In the genomic region with DNA sequence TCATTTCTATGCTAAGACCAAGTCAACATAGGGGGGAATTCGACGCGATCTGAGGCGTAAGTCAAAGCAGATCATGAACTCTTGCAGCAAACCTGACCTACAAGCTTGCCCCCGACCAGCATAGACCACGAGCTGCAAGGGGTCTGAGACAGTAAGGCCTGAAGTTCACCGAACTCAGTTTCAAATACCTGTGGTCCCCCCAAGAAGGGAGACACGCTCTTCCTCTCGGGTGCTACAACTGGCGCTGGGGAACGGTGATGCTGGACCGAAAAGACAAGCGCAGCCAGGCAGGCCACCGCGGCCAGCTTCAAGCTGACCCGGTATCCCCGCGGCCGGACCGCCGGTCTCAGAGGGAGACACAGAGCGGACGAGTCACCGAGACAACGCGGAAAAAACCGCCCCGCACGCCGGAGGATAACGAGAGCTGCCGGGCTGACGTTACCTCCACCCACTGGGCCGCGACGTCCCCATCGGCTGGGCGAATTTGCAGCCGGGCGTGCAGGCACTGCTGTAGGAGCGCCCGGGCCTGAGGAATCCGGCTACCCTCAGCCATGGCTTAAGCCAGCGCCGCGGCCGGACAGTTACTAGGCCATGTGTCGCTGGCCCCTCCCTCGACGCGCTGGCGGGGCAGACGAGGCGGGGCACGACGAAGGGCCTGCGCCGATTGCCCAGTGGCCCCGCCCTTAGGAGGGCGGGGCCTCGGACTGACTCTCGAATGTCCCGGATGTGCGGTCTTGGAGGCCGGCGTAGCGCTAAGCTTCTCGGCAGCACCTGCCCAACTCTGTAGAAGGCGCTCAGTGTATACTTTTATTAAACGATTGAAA, we compare ENCODE assay signal across 8 cellular contexts. TPM values are rescaled to one million over a fixed set of nuclear protein-coding genes. Genes with fewer than 3 reads are reported as not detected.
DNase-seq lines count a peak whose midpoint lies in the region; ATAC-seq and TF ChIP-seq lines count a peak whose summit lies in the region.

A gene (minus strand): TSS at position 666 of the 824 bp plus-strand sequence. CDS start 113 bp downstream, at position 553.

- H3K27me3 ChIP-seq in brain microvascular endothelial cell (replicated peaks) (no peaks in the 10 kb centered on the region), iPS DF 6.9 (ENCODE audit: control insufficient read depth, insufficient read depth, low read length) (no peaks in the 10 kb centered on the region)

- WGBS in iPS DF 6.9 (ENCODE audit: insufficient coverage, insufficient read length) = no CpG with 5 or more reads among the region's 70 CpGs

- H3K4me3 ChIP-seq in brain microvascular endothelial cell (ENCODE audit: low read depth, low read length) = peak within 1 kb of the TSS; percentile 85
- H3K4me3 ChIP-seq in iPS DF 6.9 (ENCODE audit: low read length) = peak within 1 kb of the TSS; percentile 81; the same call in 1 of the 2 replicates
- peak within 1 kb of the TSS; percentile 72 for H3K4me3 ChIP-seq in skeletal muscle cell (ENCODE audit: low read depth, low read length)

- peak; percentile 77 for TF ChIP-seq POLR2A in GM18526 (IDR thresholded peaks at IDR 0.05; ENCODE audit: extremely low read depth, insufficient read length)

- DNase-seq in A172 (ENCODE audit: low spot score) (peak; percentile 77), NCI-H2107 treated with DMSO at 0.1 percent for 48 hours (lab: John Stamatoyannopoulos, UW; ENCODE audit: unreplicated experiment) (peak; percentile 92), UCSD-AML1 (lab: John Stamatoyannopoulos, UW; ENCODE audit: unreplicated experiment) (peak; percentile 96), brain microvascular endothelial cell (peak; percentile 83), iPS DF 6.9 (ENCODE audit: low read depth, low spot score) (peak; percentile 52), skeletal muscle cell (ENCODE audit: low read depth) (peak; percentile 82)

- ATAC-seq in HG03066 (IDR thresholded peaks at IDR 0.05; ENCODE audit: low read depth, unreplicated experiment) = peak; percentile 98

- H3K36me3 ChIP-seq in brain microvascular endothelial cell (replicated peaks) (no peaks in the 10 kb centered on the region), iPS DF 6.9 (ENCODE audit: control insufficient read depth, insufficient read depth, low read length) (peaks cover 2% of the 10 kb centered on the region; the same call in 1 of the 2 replicates)

- peak within 1 kb of the TSS; percentile 81 for H3K27ac ChIP-seq in brain microvascular endothelial cell
- H3K27ac ChIP-seq in iPS DF 6.9 (ENCODE audit: low read length) = no peak within 1 kb of the TSS

- TF ChIP-seq CTCF in brain microvascular endothelial cell (IDR thresholded peaks at IDR 0.05; ENCODE audit: low read depth, low read length, missing control alignments) = no peak

- H3K9me3 ChIP-seq in iPS DF 6.9 (ENCODE audit: control insufficient read depth, insufficient read depth, low read length) = no peaks in the 10 kb centered on the region

- H3K4me1 ChIP-seq in iPS DF 6.9 (ENCODE audit: control insufficient read depth, insufficient read depth, low read length) = no peaks in the 10 kb centered on the region

- in situ Hi-C loops in brain microvascular endothelial cell (cut with HindIII; ENCODE audit: low pct_ligation_motif_present, low sequenced_read_pairs) = no loop called here

RNA-seq across cellular contexts. Expression of the gene that starts here (rescaled TPM):
- total RNA-seq in A172 (2014; rRNA removed; shearing (Covaris generic)) = 23.7 and 29.9 TPM in 2 replicates
